In the genomic region with DNA sequence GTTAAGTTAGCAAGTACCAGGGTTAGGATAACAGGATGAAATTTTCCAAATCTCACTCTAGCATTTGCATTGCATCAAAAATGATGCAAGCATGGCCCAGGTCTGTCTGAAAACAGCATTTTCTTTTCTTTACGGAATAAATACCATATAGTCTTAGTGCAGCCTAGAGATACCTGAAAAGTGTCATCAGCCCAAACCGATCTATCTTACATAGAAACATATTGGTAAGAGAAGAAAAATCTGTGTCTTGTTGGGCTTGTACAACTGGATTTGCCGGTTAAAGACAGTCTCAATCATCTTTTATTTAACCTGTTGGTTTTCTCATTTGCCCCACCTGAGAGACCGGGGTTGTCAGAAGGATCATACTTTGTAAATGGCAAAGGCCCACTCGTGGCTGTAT, we compare ENCODE assay signal across 26 cellular contexts.
"Had no signal": no experiment of that assay in that cellular context is flagged by ENCODE, and none has a peak within 500 bp of the region (broad histone marks: within the 10 kb centered on the region; RNA-seq: fewer than 3 reads in every experiment).

No MANE protein-coding gene starts in this region.

- DNase-seq: stimulated activated CD4-positive, alpha-beta T cell treated with anti-CD3 and anti-CD28 coated beads, Interleukin-1b, Interleukin-23, amount 100 ng/mL, for 48 hours; stimulated activated CD4-positive, alpha-beta T cell treated with anti-CD3 and anti-CD28 coated beads, Interleukin-2, amount 100 ng/mL, for 24 hours; stimulated activated CD4-positive, alpha-beta T cell treated with anti-CD3 and anti-CD28 coated beads, Interleukin-2, amount 100 ng/mL, for 48 hours; stimulated activated CD4-positive, alpha-beta T cell treated with anti-CD3 and anti-CD28 coated beads, Interleukin-4, amount 100 ng/mL, for 1 hour; stimulated activated CD4-positive, alpha-beta T cell treated with anti-CD3 and anti-CD28 coated beads, Interleukin-4, amount 100 ng/mL, for 24 hours; stimulated activated CD4-positive, alpha-beta T cell treated with anti-CD3 and anti-CD28 coated beads, Interleukin-4, amount 100 ng/mL, for 4 hours; stimulated activated CD8-positive, alpha-beta memory T cell treated with anti-CD3 and anti-CD28 coated beads, Interleukin-4, amount 100 ng/mL, for 48 hours; stimulated activated naive B cell treated with anti-CD40 and anti-IgM and Interleukin-4, amounts not matched to agents 10 μg/mL and 1 μg/mL and 100 μg/mL, for 72 hours; stimulated activated naive CD4-positive, alpha-beta T cell; stimulated activated naive CD4-positive, alpha-beta T cell treated with Interleukin-2 at 50 U/mL for 16 hours; stimulated activated naive CD8-positive, alpha-beta T cell treated with anti-CD3 and anti-CD28 coated beads, Interleukin-15, amount 100 ng/mL, for 72 hours; stomach; substantia nigra; testis; thyroid gland; tibial artery; transverse colon; upper lobe of left lung; upper lobe of right lung; uterus had no signal

- H3K27me3 Mint-ChIP-seq: stimulated activated memory B cell treated with anti-CD40 and anti-IgM and Interleukin-4, amounts not matched to agents 10 μg/mL and 1 μg/mL and 100 μg/mL, for 72 hours; stimulated activated naive B cell treated with anti-CD40 and anti-IgM and Interleukin-4, amounts not matched to agents 10 μg/mL and 1 μg/mL and 100 μg/mL, for 72 hours; stimulated activated naive CD8-positive, alpha-beta T cell treated with anti-CD3 and anti-CD28 coated beads, Interleukin-15, amount 100 ng/mL, for 72 hours had no signal

- H3K4me3 Mint-ChIP-seq: stimulated activated effector memory CD8-positive, alpha-beta T cell treated with anti-CD3 and anti-CD28 coated beads, Interleukin-12 subunit alpha, Interleukin-12 subunit beta, amount 100 ng/mL, for 72 hours; stimulated activated memory B cell treated with anti-CD40 and anti-IgM and Interleukin-4, amounts not matched to agents 10 μg/mL and 1 μg/mL and 100 μg/mL, for 72 hours; stimulated activated naive B cell treated with anti-CD40 and anti-IgM and Interleukin-4, amounts not matched to agents 10 μg/mL and 1 μg/mL and 100 μg/mL, for 72 hours; stimulated activated naive CD8-positive, alpha-beta T cell treated with anti-CD3 and anti-CD28 coated beads, Interleukin-15, amount 100 ng/mL, for 72 hours had no signal

- ATAC-seq: stimulated activated effector memory CD8-positive, alpha-beta T cell treated with anti-CD3 and anti-CD28 coated beads, Interleukin-12 subunit alpha, Interleukin-12 subunit beta, amount 100 ng/mL, for 72 hours; stimulated activated memory B cell treated with anti-CD40 and anti-IgM and Interleukin-4, amounts not matched to agents 10 μg/mL and 1 μg/mL and 100 μg/mL, for 72 hours; stimulated activated naive B cell treated with anti-CD40 and anti-IgM and Interleukin-4, amounts not matched to agents 10 μg/mL and 1 μg/mL and 100 μg/mL, for 72 hours; stimulated activated naive CD8-positive, alpha-beta T cell treated with anti-CD3 and anti-CD28 coated beads, Interleukin-15, amount 100 ng/mL, for 72 hours; upper lobe of right lung had no signal

- H3K36me3 ChIP-seq: uterus had no signal

- H3K27ac ChIP-seq: stomach, suprapubic skin, testis, thoracic aorta, tibial artery, tibial nerve, transverse colon, upper lobe of left lung, upper lobe of right lung, uterus, vagina had no signal

- H3K4me3 ChIP-seq: stomach, suprapubic skin, testis, thoracic aorta, thyroid gland, tibial artery, tibial nerve, transverse colon, upper lobe of left lung, upper lobe of right lung, uterus, vagina had no signal

- H3K9me3 Mint-ChIP-seq: stimulated activated effector memory CD8-positive, alpha-beta T cell treated with anti-CD3 and anti-CD28 coated beads, Interleukin-12 subunit alpha, Interleukin-12 subunit beta, amount 100 ng/mL, for 72 hours; stimulated activated memory B cell treated with anti-CD40 and anti-IgM and Interleukin-4, amounts not matched to agents 10 μg/mL and 1 μg/mL and 100 μg/mL, for 72 hours; stimulated activated naive B cell treated with anti-CD40 and anti-IgM and Interleukin-4, amounts not matched to agents 10 μg/mL and 1 μg/mL and 100 μg/mL, for 72 hours; stimulated activated naive CD8-positive, alpha-beta T cell treated with anti-CD3 and anti-CD28 coated beads, Interleukin-15, amount 100 ng/mL, for 72 hours had no signal

- H3K27me3 ChIP-seq: stomach, suprapubic skin, testis, thyroid gland, tibial artery, tibial nerve, transverse colon, upper lobe of left lung, upper lobe of right lung, uterus, vagina had no signal

- H3K4me1 ChIP-seq: stomach, suprapubic skin, testis, tibial artery, tibial nerve, transverse colon, upper lobe of left lung, upper lobe of right lung, uterus, vagina had no signal

- H3K27ac Mint-ChIP-seq: stimulated activated effector memory CD8-positive, alpha-beta T cell treated with anti-CD3 and anti-CD28 coated beads, Interleukin-12 subunit alpha, Interleukin-12 subunit beta, amount 100 ng/mL, for 72 hours; stimulated activated memory B cell treated with anti-CD40 and anti-IgM and Interleukin-4, amounts not matched to agents 10 μg/mL and 1 μg/mL and 100 μg/mL, for 72 hours; stimulated activated naive B cell treated with anti-CD40 and anti-IgM and Interleukin-4, amounts not matched to agents 10 μg/mL and 1 μg/mL and 100 μg/mL, for 72 hours had no signal

- H3K9me3 ChIP-seq: stomach, suprapubic skin, testis, thoracic aorta, thyroid gland, tibial artery, tibial nerve, transverse colon, upper lobe of left lung, upper lobe of right lung, uterus, vagina had no signal

- H3K4me1 Mint-ChIP-seq: stimulated activated memory B cell treated with anti-CD40 and anti-IgM and Interleukin-4, amounts not matched to agents 10 μg/mL and 1 μg/mL and 100 μg/mL, for 72 hours; stimulated activated naive B cell treated with anti-CD40 and anti-IgM and Interleukin-4, amounts not matched to agents 10 μg/mL and 1 μg/mL and 100 μg/mL, for 72 hours had no signal
